8 cellular contexts compared by ENCODE assay signal in genomic region chr6:26199773-26200728, GRCh38.
DNase-seq lines count a peak whose midpoint lies in the region; ATAC-seq and TF ChIP-seq lines count a peak whose summit lies in the region.

No MANE protein-coding gene starts in this region.

- no peak for TF ChIP-seq EP300 in ovary (IDR thresholded peaks at IDR 0.05)

- H3K79me2 ChIP-seq in ACC112 (ENCODE audit: control insufficient read depth, insufficient read depth, low read length, unreplicated experiment) = peaks cover 24% of the 10 kb centered on the region
- H3K79me2 ChIP-seq in GM23248 (ENCODE audit: insufficient read depth) = peaks cover 9% of the 10 kb centered on the region

- peaks cover 4% of the 10 kb centered on the region for H3K4me1 ChIP-seq in ACC112 (ENCODE audit: control insufficient read depth, insufficient read depth, low read length, unreplicated experiment)
- peaks cover 6% of the 10 kb centered on the region; the same call in 1 of the 2 replicates for H3K4me1 ChIP-seq in GM23248 (ENCODE audit: insufficient read depth)
- H3K4me1 ChIP-seq in esophagus (ENCODE audit: control insufficient read depth in 2 of 2, insufficient read depth in 2 of 2, low read length in 1 of 2) = no peaks in the 10 kb centered on the region
- peaks cover 3% of the 10 kb centered on the region for H3K4me1 ChIP-seq in ovary (ENCODE audit: insufficient read depth)

- H3K27ac ChIP-seq in ACC112 (ENCODE audit: low read depth, low read length) (peak overlapping the region; percentile 66), GM23248 (peak overlapping the region; percentile 68), esophagus (ENCODE audit: low read depth in 2 of 2, low read length in 1 of 2) (peak overlapping the region; percentile 84 to 96), ovary (peak overlapping the region; percentile 22 to 86)

- no peaks in the 10 kb centered on the region for H4K20me1 ChIP-seq in GM23248 (ENCODE audit: insufficient read depth)

- peak overlapping the region; percentile 94 for H3K4me3 ChIP-seq in ACC112 (ENCODE audit: low read depth, low read length)
- peak overlapping the region; percentile 75 for H3K4me3 ChIP-seq in GM23248
- H3K4me3 ChIP-seq in esophagus (ENCODE audit: low read depth in 1 of 2, low read length in 2 of 2) = peak overlapping the region; percentile 37 to 65
- H3K4me3 ChIP-seq in ovary = peak overlapping the region; percentile 55

- no peak for TF ChIP-seq CTCF in ovary (IDR thresholded peaks at IDR 0.05)

- no peak for TF ChIP-seq POLR2A in ovary (IDR thresholded peaks at IDR 0.05)

- H3K27me3 ChIP-seq in ACC112 (ENCODE audit: insufficient read depth, low read length) (no peaks in the 10 kb centered on the region), GM23248 (replicated peaks; ENCODE audit: insufficient read depth) (no peaks in the 10 kb centered on the region), esophagus (ENCODE audit: control insufficient read depth in 1 of 2, insufficient read depth in 2 of 2, low read length in 2 of 2) (no peaks in the 10 kb centered on the region), ovary (no peaks in the 10 kb centered on the region)

- whole genome bisulfite sequencing in GM23248 (ENCODE audit: low coverage in 1 of 2, low lambda C conversion rate in 2 of 2, missing lambda C conversion rate in 2 of 2), 2 experiments = 7 to 9% methylated on average over 19 to 20 of the region's 20 CpGs
- WGBS in esophagus, 2 donors = 5% methylated on average over 20 of the region's 20 CpGs
- WGBS in ovary, 3 donors = 11 to 16% (median 13%) methylated on average over 20 of the region's 20 CpGs

- in situ Hi-C loops in GM23248 (cut with MboI) = loop anchor here (25.0 kb wide), 1 partner anchor 937 kb away; a partner anchor contains a TSS

- H3K4me2 ChIP-seq in GM23248 (ENCODE audit: unreplicated experiment) = peak overlapping the region; percentile 98

- intact Hi-C loops in ovary (cut with DNase I) = loop anchor here in 2 of 4 donors (5.0 to 10.0 kb wide), 3 partner anchors 43 to 175 kb away; a partner anchor contains a TSS

- no peak overlapping the region for H2AFZ ChIP-seq in ACC112 (ENCODE audit: low read length, unreplicated experiment)
- H2AFZ ChIP-seq in GM23248 = peak overlapping the region; percentile 65

- peak overlapping the region; percentile 32 for H3K9ac ChIP-seq in GM23248

- H3K9me2 ChIP-seq in GM23248 (ENCODE audit: insufficient read depth) = no peaks in the 10 kb centered on the region

- peaks cover 45% of the 10 kb centered on the region for H3F3A ChIP-seq in GM23248 (ENCODE audit: insufficient read depth)

- H3K36me3 ChIP-seq in ACC112 (ENCODE audit: insufficient read depth, low read length) (peaks cover 5% of the 10 kb centered on the region; the same call in 1 of the 2 replicates), GM23248 (ENCODE audit: low read depth) (no peaks in the 10 kb centered on the region), esophagus (ENCODE audit: control insufficient read depth in 2 of 2, insufficient read depth in 2 of 2, low read length in 1 of 2) (no peaks in the 10 kb centered on the region), ovary (no peaks in the 10 kb centered on the region)

- DNase-seq in GM23248 = peak; percentile 39
- DNase-seq in SIG-M5 treated with dmso at 0.1 percent for 504 hours (lab: John Stamatoyannopoulos, UW; ENCODE audit: unreplicated experiment) = peak; percentile 83
- peak in 1 of 5 donors; percentile 65 for DNase-seq in ovary
- no peak for DNase-seq in HuH-7 (ENCODE audit: low spot score)

- H3K9me3 ChIP-seq in GM23248 (ENCODE audit: low read depth) = no peaks in the 10 kb centered on the region
- peaks cover 0 to 2% of the 10 kb centered on the region in 2 donors for H3K9me3 ChIP-seq in esophagus (ENCODE audit: control insufficient read depth in 2 of 2, insufficient read depth in 1 of 2, low read depth in 1 of 2, low read length in 1 of 2)
- no peaks in the 10 kb centered on the region for H3K9me3 ChIP-seq in ovary

- ATAC-seq in GM21619 (IDR thresholded peaks at IDR 0.05; ENCODE audit: unreplicated experiment) (no peak), GM21528 (IDR thresholded peaks at IDR 0.05; ENCODE audit: low FRiP score, unreplicated experiment) (no peak)
